ENCODE assay signal across 29 cellular contexts in genomic region chrX:739611-740010, GRCh38.
"Had no signal": no experiment of that assay in that cellular context is flagged by ENCODE, and none has a peak within 500 bp of the region (broad histone marks: within the 10 kb centered on the region; RNA-seq: fewer than 3 reads in every experiment).

No MANE protein-coding gene starts in this region.

- H3K27me3 Mint-ChIP-seq: natural killer cell treated with Interleukin-12 subunit alpha and Interleukin-12 subunit beta and Interleukin-15 and Interleukin-18, amount 100 ng/mL, for 72 hours; stimulated activated naive B cell treated with anti-CD40 and anti-IgM and Interleukin-4, amounts not matched to agents 10 μg/mL and 1 μg/mL and 100 μg/mL, for 72 hours had no signal

- H3K9me3 Mint-ChIP-seq: neural crest cell had no signal

- H3K27ac ChIP-seq: neutrophil, ovary, parathyroid adenoma, psoas muscle, right lobe of liver, sigmoid colon, stomach, thoracic aorta, thyroid gland, tibial nerve, upper lobe of left lung, uterus had no signal

- H3K9ac ChIP-seq: parathyroid adenoma had no signal

- H3K36me3 ChIP-seq: neutrophil, ovary, right lobe of liver, sigmoid colon, stomach, thoracic aorta, thyroid gland, tibial nerve, upper lobe of left lung, uterus had no signal

- H3K9me3 ChIP-seq: neutrophil, ovary, psoas muscle, right lobe of liver, sigmoid colon, thoracic aorta, thyroid gland, upper lobe of left lung, uterus had no signal

- H3K4me1 ChIP-seq: parathyroid adenoma, psoas muscle, right lobe of liver, sigmoid colon, stomach, thyroid gland, tibial nerve, upper lobe of left lung, uterus had no signal

- DNase-seq: naive thymus-derived CD8-positive, alpha-beta T cell; nephron progenitor cell; nucleus accumbens; ovary; psoas muscle; right cardiac atrium; sigmoid colon; small intestine; stimulated activated CD4-positive, alpha-beta T cell treated with anti-CD3 and anti-CD28 coated beads, Interleukin-15, amount 100 ng/mL, for 24 hours; stimulated activated CD4-positive, alpha-beta T cell treated with anti-CD3 and anti-CD28 coated beads, Interleukin-2, amount 100 ng/mL, for 24 hours; stimulated activated CD4-positive, alpha-beta T cell treated with anti-CD3 and anti-CD28 coated beads, Interleukin-2, amount 100 ng/mL, for 48 hours; stimulated activated CD4-positive, alpha-beta T cell treated with anti-CD3 and anti-CD28 coated beads, Interleukin-4, amount 100 ng/mL, for 24 hours; stimulated activated naive B cell treated with anti-CD40 and anti-IgM and Interleukin-4, amounts not matched to agents 10 μg/mL and 1 μg/mL and 100 μg/mL, for 72 hours; stimulated activated naive CD4-positive, alpha-beta T cell treated with Interleukin-2 at 50 U/mL for 16 hours; stomach; thyroid gland; trophoblast cell; upper lobe of left lung; uterus had no signal

- H3K4me3 ChIP-seq: ovary, psoas muscle, right lobe of liver, sigmoid colon, stomach, thoracic aorta, thyroid gland, tibial nerve, upper lobe of left lung, uterus had no signal

- H3K36me3 Mint-ChIP-seq: stimulated activated effector memory CD8-positive, alpha-beta T cell treated with anti-CD3 and anti-CD28 coated beads, Interleukin-12 subunit alpha, Interleukin-12 subunit beta, amount 100 ng/mL, for 72 hours had no signal

- H3K27me3 ChIP-seq: neutrophil, ovary, right lobe of liver, stomach, thyroid gland, tibial nerve, upper lobe of left lung, uterus had no signal

- H3K27ac Mint-ChIP-seq: naive thymus-derived CD8-positive, alpha-beta T cell; natural killer cell treated with Interleukin-12 subunit alpha and Interleukin-12 subunit beta and Interleukin-15 and Interleukin-18, amount 100 ng/mL, for 72 hours; nephron progenitor cell; progenitor cell of endocrine pancreas; stimulated activated effector memory CD8-positive, alpha-beta T cell treated with anti-CD3 and anti-CD28 coated beads, Interleukin-12 subunit alpha, Interleukin-12 subunit beta, amount 100 ng/mL, for 72 hours; stimulated activated naive B cell treated with anti-CD40 and anti-IgM and Interleukin-4, amounts not matched to agents 10 μg/mL and 1 μg/mL and 100 μg/mL, for 72 hours; stimulated activated naive CD8-positive, alpha-beta T cell treated with anti-CD3 and anti-CD28 coated beads, Interleukin-15, Interleukin-2, amounts not matched to agents 100 ng/mL and 50 ng/mL, for 24 hours had no signal

- H3K4me3 Mint-ChIP-seq: naive thymus-derived CD8-positive, alpha-beta T cell; natural killer cell treated with Interleukin-12 subunit alpha and Interleukin-12 subunit beta and Interleukin-15 and Interleukin-18, amount 100 ng/mL, for 72 hours; nephron progenitor cell; neural crest cell; stimulated activated effector memory CD8-positive, alpha-beta T cell treated with anti-CD3 and anti-CD28 coated beads, Interleukin-12 subunit alpha, Interleukin-12 subunit beta, amount 100 ng/mL, for 72 hours; stimulated activated naive B cell treated with anti-CD40 and anti-IgM and Interleukin-4, amounts not matched to agents 10 μg/mL and 1 μg/mL and 100 μg/mL, for 72 hours; stimulated activated naive CD8-positive, alpha-beta T cell treated with anti-CD3 and anti-CD28 coated beads, Interleukin-15, Interleukin-2, amounts not matched to agents 100 ng/mL and 50 ng/mL, for 24 hours had no signal

- H3K4me1 Mint-ChIP-seq: neural crest cell; stimulated activated effector memory CD8-positive, alpha-beta T cell treated with anti-CD3 and anti-CD28 coated beads, Interleukin-12 subunit alpha, Interleukin-12 subunit beta, amount 100 ng/mL, for 72 hours; stimulated activated naive B cell treated with anti-CD40 and anti-IgM and Interleukin-4, amounts not matched to agents 10 μg/mL and 1 μg/mL and 100 μg/mL, for 72 hours had no signal
